Comparison of ENCODE assay signal across 2 cellular contexts in genomic region chrX:26309262-26309661, GRCh38.
TF ChIP-seq lines count a peak whose summit lies in the region.

No MANE protein-coding gene starts in this region.

TF ChIP-seq in IMR-90, 13 proteins besides CTCF, POLR2A, EP300 and RAD21:
- TF ChIP-seq RCOR1 (IDR thresholded peaks at IDR 0.05; ENCODE audit: insufficient replicate concordance, low read length) (no peak), CEBPB (IDR thresholded peaks at IDR 0.05; ENCODE audit: low read depth, low read length) (peak; percentile 57; the same call in 1 of the 2 replicates), SMC3 (IDR thresholded peaks at IDR 0.05; ENCODE audit: low read depth, low read length) (no peak), RFX5 (IDR thresholded peaks at IDR 0.05; ENCODE audit: low read depth, low read length) (no peak)
TF ChIP-seq in IMR-90: peak in this region for 1.

TF ChIP-seq in K562, 482 proteins besides CTCF, POLR2A, EP300 and RAD21:
- TF ChIP-seq CEBPB (tag; IDR thresholded peaks at IDR 0.05) (peak; percentile 25; the same call in 1 of the 2 replicates), BRF2 (IDR thresholded peaks at IDR 0.05; ENCODE audit: borderline replicate concordance, insufficient read depth, insufficient read length) (no peak), HDAC2 (IDR thresholded peaks at IDR 0.05) (no peak), CEBPG (CRISPR knock-in tag; IDR thresholded peaks at IDR 0.05) (no peak), CEBPG (tag; conservative IDR thresholded peaks at IDR 0.05 in 1 of 2, IDR thresholded peaks at IDR 0.05 in 1 of 2) (peak in 1 of 2 experiments; percentile 54; a peak in 1 of 4 replicates)
